Comparison of ENCODE assay signal across 1 cellular context in genomic region chr1:156285437-156285836, GRCh38.
TF ChIP-seq lines count a peak whose summit lies in the region.

No MANE protein-coding gene starts in this region.

TF ChIP-seq in H1, 55 proteins besides CTCF, POLR2A, EP300 and RAD21:
- no peak for TF ChIP-seq GTF2F1 (IDR thresholded peaks at IDR 0.05; ENCODE audit: borderline replicate concordance, low read depth, low read length)
- no peak for TF ChIP-seq FOSL1 (IDR thresholded peaks at IDR 0.05; ENCODE audit: insufficient read depth, low read depth, low read length)
- no peak for TF ChIP-seq TCF12 (IDR thresholded peaks at IDR 0.05; ENCODE audit: low read depth, low read length)
- no peak for TF ChIP-seq HDAC6 (IDR thresholded peaks at IDR 0.05; ENCODE audit: low read depth, low read length)
- no peak for TF ChIP-seq BRCA1 (IDR thresholded peaks at IDR 0.05; ENCODE audit: low read depth, low read length)
- TF ChIP-seq USF2 (IDR thresholded peaks at IDR 0.05; ENCODE audit: low read length) = no peak
- no peak for TF ChIP-seq RXRA (IDR thresholded peaks at IDR 0.05; ENCODE audit: insufficient read depth, low read depth, low read length)
- no peak for TF ChIP-seq YY1 (IDR thresholded peaks at IDR 0.05; ENCODE audit: low read depth, low read length)
- no peak for TF ChIP-seq CEBPB (IDR thresholded peaks at IDR 0.05; ENCODE audit: low read depth, low read length)
TF ChIP-seq in H1: peak in this region for 0.
